19 cellular contexts compared by ENCODE assay signal in the genomic region with DNA sequence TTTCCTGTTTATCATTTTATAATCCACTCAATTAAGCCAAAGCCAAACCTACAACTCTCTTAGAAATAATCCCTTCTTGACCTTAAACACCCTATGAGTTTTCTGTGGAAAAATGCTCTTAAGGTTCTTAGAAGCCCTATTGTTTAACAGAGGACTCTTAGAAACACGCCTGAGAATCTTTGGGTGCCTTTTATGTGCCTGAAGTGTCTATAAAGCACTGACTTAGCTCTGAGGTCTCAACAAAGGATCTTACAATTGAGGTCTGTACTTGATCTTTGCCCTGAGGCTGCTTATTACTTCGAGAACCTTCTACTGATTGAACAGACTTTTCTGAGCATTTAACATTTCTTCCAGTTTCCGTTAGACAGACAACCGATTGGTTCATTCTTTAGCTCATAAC.
DNase-seq lines count a peak whose midpoint lies in the region; TF ChIP-seq lines count a peak whose summit lies in the region.
"Had no signal": no experiment of that assay in that cellular context is flagged by ENCODE, and none has a peak within 500 bp of the region (broad histone marks: within the 10 kb centered on the region; RNA-seq: fewer than 3 reads in every experiment).

No MANE protein-coding gene starts in this region.

- DNase-seq in COLO829 (ENCODE audit: low spot score), result peak; percentile 29
- peak; percentile 47 for DNase-seq in SK-MEL-5 (ENCODE audit: low read depth, low spot score)
- DNase-seq in retinal pigment epithelial cell (ENCODE audit: low read depth), result peak; percentile 39
- no peak for DNase-seq in stimulated activated CD4-positive, alpha-beta T cell treated with anti-CD3 and anti-CD28 coated beads, Interleukin-2, amount 100 ng/mL, for 48 hours
- DNase-seq in activated T-cell treated with anti-CD3 and anti-CD28 coated beads, Interleukin-2, amount 50 U/mL, for 48 hours, result no peak
- DNase-seq: AML-193; CD4-positive, alpha-beta T cell; CD8-positive, alpha-beta T cell; COR-L47; DMS 273 treated with DMSO at 0.1 percent for 48 hours; DMS153; DMS53; DMS79; DND-41; EL; GDM1 had no signal

- no peak for TF ChIP-seq CTCF in retinal pigment epithelial cell (conservative IDR thresholded peaks at IDR 0.05; ENCODE audit: low read depth, low read length)

- no peak overlapping the region for H3K4me3 ChIP-seq in retinal pigment epithelial cell (ENCODE audit: low read length)
- H3K4me3 ChIP-seq: A549; BLaER1 treated with 17β-estradiol and CSF1 and Interleukin-3, amounts not matched to agents 10 nM and 100 nM; GM12878 had no signal

- in situ Hi-C loops in SK-MEL-5 (cut with HindIII; ENCODE audit: low pct_unique_long_range_greater_than_20kb, low sequenced_read_pairs), result no loop called here

Comparison
In these comparisons a context has a peak if more than half of its experiments do, and no peak if none do; other contexts are left out.
1. DNase-seq: peak in COLO829 (single experiment), SK-MEL-5 (single experiment) and retinal pigment epithelial cell (single experiment); none in stimulated activated CD4-positive, alpha-beta T cell treated with anti-CD3 and anti-CD28 coated beads, Interleukin-2, amount 100 ng/mL, for 48 hours (0 of 2) and activated T-cell treated with anti-CD3 and anti-CD28 coated beads, Interleukin-2, amount 50 U/mL, for 48 hours (0 of 2).